15 cellular contexts compared by ENCODE assay signal in the genomic region with DNA sequence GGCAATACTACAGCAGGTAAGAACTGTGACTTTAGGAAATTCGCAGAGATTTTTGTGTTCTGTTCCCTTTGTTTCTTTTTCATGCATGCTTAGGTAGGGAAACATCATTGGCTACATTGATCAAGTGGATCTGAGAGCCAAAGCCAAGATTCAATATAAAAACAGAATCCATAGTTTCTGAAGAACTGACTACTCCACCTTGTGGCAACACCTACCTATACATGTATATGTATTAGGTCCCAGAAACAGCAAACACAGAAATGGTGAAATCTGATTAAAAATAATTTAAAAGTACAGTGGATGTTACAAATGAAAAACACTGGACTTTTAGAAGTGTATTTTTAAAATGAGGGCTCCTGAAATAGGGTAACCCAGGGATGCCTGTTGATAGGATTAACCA.
A peak's percentile ranks its signal among the peaks of the same experiment; 100 is the strongest.
DNase-seq lines count a peak whose midpoint lies in the region; ATAC-seq and TF ChIP-seq lines count a peak whose summit lies in the region.
"Had no signal": no experiment of that assay in that cellular context is flagged by ENCODE, and none has a peak within 500 bp of the region (broad histone marks: within the 10 kb centered on the region; RNA-seq: fewer than 3 reads in every experiment).

No MANE protein-coding gene starts in this region.

- no peak overlapping the region for H3K27ac Mint-ChIP-seq in type B pancreatic cell
- H3K27ac Mint-ChIP-seq: activated T-helper 1 cell treated with anti-CD3 and anti-CD28 coated beads, Interleukin-12 subunit alpha, Interleukin-12 subunit beta, Interleukin-2, Interleukin-4 antibody, amounts not matched to agents 30 ng/mL and 10 ng/mL and 1 ng/mL, durations not matched to agents 14 hours and 24 hours and 36 hours had no signal

- TF ChIP-seq POLR2A in Peyer's patch (IDR thresholded peaks at IDR 0.05), result no peak

- H3K4me2 ChIP-seq in hepatocyte, result no peak overlapping the region

- H3K36me3 Mint-ChIP-seq in type B pancreatic cell, result no peaks in the 10 kb centered on the region

- no peaks in the 10 kb centered on the region for H3K27me3 Mint-ChIP-seq in type B pancreatic cell

- H3K4me3 ChIP-seq in Peyer's patch, result no peak overlapping the region
- H3K4me3 ChIP-seq in hepatocyte, result no peak overlapping the region
- H3K4me3 ChIP-seq: adrenal gland, heart right ventricle, SJSA1 had no signal

- H3K9me3 ChIP-seq in Peyer's patch (no peaks in the 10 kb centered on the region), hepatocyte (ENCODE audit: low read depth) (no peaks in the 10 kb centered on the region)
- H3K9me3 ChIP-seq: adrenal gland, SJSA1 had no signal

- no peak for ATAC-seq in HG02938 (IDR thresholded peaks at IDR 0.05; ENCODE audit: unreplicated experiment)
- ATAC-seq: heart right ventricle had no signal

- TF ChIP-seq CTCF in Peyer's patch (IDR thresholded peaks at IDR 0.05) (peak in 4 of 6 experiments; percentile 20 to 68 (median 57)), hepatocyte (IDR thresholded peaks at IDR 0.05; ENCODE audit: poor library complexity) (peak; percentile 37), type B pancreatic cell (conservative IDR thresholded peaks at IDR 0.05) (peak; percentile 60)

- no peaks in the 10 kb centered on the region for H4K20me1 ChIP-seq in hepatocyte (ENCODE audit: insufficient read depth, poor library complexity, severe bottlenecking)

- no peak overlapping the region for H3K27ac ChIP-seq in Peyer's patch
- no peak overlapping the region for H3K27ac ChIP-seq in hepatocyte
- H3K27ac ChIP-seq: adrenal gland, heart right ventricle, SJSA1 had no signal

- H3K36me3 ChIP-seq in Peyer's patch (no peaks in the 10 kb centered on the region), hepatocyte (replicated peaks; ENCODE audit: insufficient read depth, low read depth) (no peaks in the 10 kb centered on the region)
- H3K36me3 ChIP-seq: adrenal gland, heart right ventricle, SJSA1 had no signal

- no peak overlapping the region for H3K4me3 Mint-ChIP-seq in type B pancreatic cell
- H3K4me3 Mint-ChIP-seq: activated T-helper 1 cell treated with anti-CD3 and anti-CD28 coated beads, Interleukin-12 subunit alpha, Interleukin-12 subunit beta, Interleukin-2, Interleukin-4 antibody, amounts not matched to agents 30 ng/mL and 10 ng/mL and 1 ng/mL, durations not matched to agents 14 hours and 24 hours and 36 hours had no signal

- H3K9me3 Mint-ChIP-seq in type B pancreatic cell, result peaks cover 6% of the 10 kb centered on the region
- H3K9me3 Mint-ChIP-seq: activated T-helper 1 cell treated with anti-CD3 and anti-CD28 coated beads, Interleukin-12 subunit alpha, Interleukin-12 subunit beta, Interleukin-2, Interleukin-4 antibody, amounts not matched to agents 30 ng/mL and 10 ng/mL and 1 ng/mL, durations not matched to agents 14 hours and 24 hours and 36 hours had no signal

- 96% methylated on average over 1 of the region's 1 CpG for WGBS in hepatocyte (ENCODE audit: low lambda C conversion rate, missing lambda C conversion rate)

- no peaks in the 10 kb centered on the region for H3K4me1 ChIP-seq in Peyer's patch
- H3K4me1 ChIP-seq in hepatocyte (ENCODE audit: insufficient read depth), result no peaks in the 10 kb centered on the region
- H3K4me1 ChIP-seq: adrenal gland, heart right ventricle, SJSA1 had no signal

- H2AFZ ChIP-seq in hepatocyte, result no peak overlapping the region

- peak; percentile 47 for DNase-seq in NCI-H748 (lab: John Stamatoyannopoulos, UW; ENCODE audit: unreplicated experiment)
- no peak for DNase-seq in NCI-H748 treated with DMSO at 0.1 percent for 48 hours (lab: John Stamatoyannopoulos, UW)
- no peak for DNase-seq in Peyer's patch
- no peak for DNase-seq in hepatocyte (ENCODE audit: low spot score)
- no peak for DNase-seq in type B pancreatic cell (ENCODE audit: extremely low spot score, unreplicated experiment)
- DNase-seq in kidney tubule cell (ENCODE audit: low spot score), result no peak
- DNase-seq in NCI-H2196 treated with DMSO at 0.1 percent for 48 hours (lab: John Stamatoyannopoulos, UW; ENCODE audit: unreplicated experiment), result no peak
- DNase-seq: ACHN; activated CD4-positive, alpha-beta T cell treated with anti-CD3 and anti-CD28 coated beads, Interleukin-2, amount 50 U/mL, for 4 hours; adrenal gland; heart right ventricle; NCI-H2171 treated with DMSO at 0.1 percent for 48 hours had no signal

- H3K4me1 Mint-ChIP-seq in type B pancreatic cell (ENCODE audit: unreplicated experiment), result no peaks in the 10 kb centered on the region

- H3K79me2 ChIP-seq in hepatocyte, result no peaks in the 10 kb centered on the region

- H3K9me2 ChIP-seq in hepatocyte (replicated peaks; ENCODE audit: insufficient read depth), result no peaks in the 10 kb centered on the region

- H3K27me3 ChIP-seq in Peyer's patch, result no peaks in the 10 kb centered on the region
- H3K27me3 ChIP-seq in hepatocyte, result no peaks in the 10 kb centered on the region
- H3K27me3 ChIP-seq: adrenal gland, heart right ventricle, SJSA1 had no signal
